11 cellular contexts compared by ENCODE assay signal in genomic region chr22:23752090-23752691, GRCh38. TPM values are rescaled to one million over a fixed set of nuclear protein-coding genes. Genes with fewer than 3 reads are reported as not detected.
A peak's percentile ranks its signal among the peaks of the same experiment; 100 is the strongest.
DNase-seq lines count a peak whose midpoint lies in the region; TF ChIP-seq lines count a peak whose summit lies in the region.
"Had no signal": no experiment of that assay in that cellular context is flagged by ENCODE, and none has a peak within 500 bp of the region (broad histone marks: within the 10 kb centered on the region; RNA-seq: fewer than 3 reads in every experiment).

No MANE protein-coding gene starts in this region.

- no TSS peak for BruUV-seq in OCI-LY7 (replicated peaks; lab: Mats Ljungman, UMichigan)

- no peaks in the 10 kb centered on the region for H4K20me1 ChIP-seq in OCI-LY7 (ENCODE audit: insufficient read depth, low read length)

- peaks cover 0 to 2% (median 0%) of the 10 kb centered on the region in 7 donors for H3K9me3 Mint-ChIP-seq in CD14-positive monocyte

- TF ChIP-seq CTCF in CD14-positive monocyte (IDR thresholded peaks at IDR 0.05) = no peak
- no peak for TF ChIP-seq CTCF in GM13977 (IDR thresholded peaks at IDR 0.05; ENCODE audit: extremely low read depth, insufficient read depth, missing control alignments)
- TF ChIP-seq CTCF in OCI-LY7 (conservative IDR thresholded peaks at IDR 0.05; ENCODE audit: low read length) = peak; percentile 27; the same call in 1 of the 2 replicates

- peak overlapping the region; percentile 46 to 84 for H3K4me3 Mint-ChIP-seq in CD14-positive monocyte

- H2AFZ ChIP-seq in OCI-LY7 (ENCODE audit: low read length) = no peak overlapping the region

- H3K4me3 ChIP-seq in OCI-LY7 (ENCODE audit: low read depth, low read length, poor library complexity, severe bottlenecking) = peak overlapping the region; percentile 78
- H3K4me3 ChIP-seq in iPS-18a (ENCODE audit: low read length) = peak overlapping the region; percentile 90

- CTCF ChIA-PET in OCI-LY7 (lab: Charles Lee; ENCODE audit: unreplicated experiment) = no interaction called here

- peaks cover 11% of the 10 kb centered on the region; the same call in 1 of the 2 replicates for H3K79me2 ChIP-seq in OCI-LY7 (ENCODE audit: insufficient read depth, low read depth, low read length)

- POLR2A ChIA-PET in OCI-LY7 (lab: Charles Lee) = interaction anchor here (0.7 to 2.5 kb wide), 4 partner anchors 11 to 1008 kb away, joined by 3 to 8 read pairs (median 4); partner anchors contain the start of gene SLC2A11

- DNase-seq in CD14-positive monocyte (ENCODE audit: low spot score) = no peak
- DNase-seq in GM13977 (ENCODE audit: low spot score) = peak; percentile 69
- peak; percentile 95 for DNase-seq in OCI-LY7 (ENCODE audit: low spot score)
- DNase-seq in stimulated activated CD4-positive, alpha-beta T cell treated with anti-CD3 and anti-CD28 coated beads, Interleukin-4, amount 100 ng/mL, for 1 hour = no peak
- no peak for DNase-seq in stimulated activated CD8-positive, alpha-beta memory T cell treated with anti-CD3 and anti-CD28 coated beads, Interleukin-4, amount 100 ng/mL, for 48 hours
- DNase-seq in erythroblast (lab: John Stamatoyannopoulos, UW) = no peak
- DNase-seq in NCI-H2029 treated with DMSO at 0.1 percent for 48 hours (lab: John Stamatoyannopoulos, UW) = no peak
- DNase-seq: activated CD4-positive, alpha-beta T cell treated with anti-CD3 and anti-CD28 coated beads for 4 hours had no signal

- H3K9me3 ChIP-seq in OCI-LY7 (ENCODE audit: low read length) (no peaks in the 10 kb centered on the region), iPS-18a (ENCODE audit: control insufficient read depth, low read depth, low read length) (no peaks in the 10 kb centered on the region)

- no peak overlapping the region for H3K9ac ChIP-seq in iPS-18a (ENCODE audit: low read length)

- H3K27me3 Mint-ChIP-seq in CD14-positive monocyte (ENCODE audit: low read depth in 3 of 3) = peaks cover 0 to 3% (median 2%) of the 10 kb centered on the region in 3 donors

- no peaks in the 10 kb centered on the region for H3K36me3 Mint-ChIP-seq in CD14-positive monocyte

- peak overlapping the region; percentile 93 for H3K4me2 ChIP-seq in OCI-LY7 (ENCODE audit: low read length)

- intact Hi-C loops in CD14-positive monocyte (cut with micrococcal nuclease) (no loop called here), OCI-LY7 (cut with micrococcal nuclease; ENCODE audit: unreplicated experiment) (loop anchor here (1.0 to 10.0 kb wide), 4 partner anchors 14 to 817 kb away; no protein-coding TSS in a partner anchor)

- H3K27ac Mint-ChIP-seq in CD14-positive monocyte = peak overlapping the region in 5 of 7 donors; percentile 54 to 80 (median 57)

- H3K4me1 Mint-ChIP-seq in CD14-positive monocyte = peaks cover 23% of the 10 kb centered on the region

- peaks cover 53% of the 10 kb centered on the region for H3K4me1 ChIP-seq in OCI-LY7 (ENCODE audit: insufficient read depth, low read length, poor library complexity, severe bottlenecking)
- H3K4me1 ChIP-seq in iPS-18a (ENCODE audit: control insufficient read depth, low read depth, low read length) = no peaks in the 10 kb centered on the region

- in situ Hi-C loops in GM13977 (cut with MboI; ENCODE audit: low pct_unique_long_range_greater_than_20kb, low sequenced_read_pairs, unreplicated experiment) = no loop called here

- no peak for TF ChIP-seq POLR2A in erythroblast (IDR thresholded peaks at IDR 0.05; ENCODE audit: low read length)

- H3K9me2 ChIP-seq in OCI-LY7 (ENCODE audit: insufficient read depth, low read length) = no peaks in the 10 kb centered on the region

- H3K27ac ChIP-seq in OCI-LY7 (ENCODE audit: low read depth, low read length, poor library complexity, severe bottlenecking) (peak overlapping the region; percentile 95), iPS-18a (ENCODE audit: low read length) (no peak overlapping the region)

- H3K27me3 ChIP-seq in iPS-18a (ENCODE audit: control insufficient read depth, insufficient read depth, low read length) = no peaks in the 10 kb centered on the region

- H3K36me3 ChIP-seq in OCI-LY7 (ENCODE audit: insufficient read depth, low read length) (no peaks in the 10 kb centered on the region; the same call in 1 of the 2 replicates), iPS-18a (ENCODE audit: control insufficient read depth, low read depth, low read length) (no peaks in the 10 kb centered on the region)

RNA-seq across cellular contexts. Expression of gene ZNF70, which starts 1.3 kb away (rescaled TPM):
- under 1 TPM; 0.04 to 0.09 TPM for polyA plus RNA-seq in CD14-positive monocyte
- 5.1 and 6.0 TPM in 2 replicates for total RNA-seq in OCI-LY7 (2014; rRNA removed; shearing (Covaris generic))
- total RNA-seq in OCI-LY7 (2022) = 8.4 and 8.7 TPM in 2 replicates

RNA-seq across cellular contexts. Expression of gene VPREB3, which starts 2.0 kb away (rescaled TPM):
- polyA plus RNA-seq in CD14-positive monocyte = 1 to 10 TPM; 1.0 TPM
- 163 and 241 TPM in 2 replicates for total RNA-seq in OCI-LY7 (2014; rRNA removed; shearing (Covaris generic))
- total RNA-seq in OCI-LY7 (2022) = 312 and 333 TPM in 2 replicates
- total RNA-seq: Daoy had no signal

RNA-seq across cellular contexts. Expression of gene C22orf15, which starts 10.6 kb away (rescaled TPM):
- polyA plus RNA-seq in CD14-positive monocyte = under 1 TPM in 1 of 2 donors, not detected in 1; 0.29 TPM
- 1.0 and 1.7 TPM in 2 replicates for total RNA-seq in OCI-LY7 (2014; rRNA removed; shearing (Covaris generic))
- total RNA-seq in OCI-LY7 (2022) = 0.86 and 1.3 TPM in 2 replicates
- total RNA-seq: Daoy, left lobe of liver had no signal

RNA-seq across cellular contexts. Expression of gene CHCHD10, which starts 15.6 kb away (rescaled TPM):
- 10 to 100 TPM; 15.3 to 26.8 TPM for polyA plus RNA-seq in CD14-positive monocyte
- total RNA-seq in OCI-LY7 (2014; rRNA removed; shearing (Covaris generic)) = 50.8 and 54.6 TPM in 2 replicates
- total RNA-seq in OCI-LY7 (2022) = 191 and 252 TPM in 2 replicates

RNA-seq across cellular contexts. Expression of gene MMP11, which starts 20.5 kb away (rescaled TPM):
- polyA plus RNA-seq in CD14-positive monocyte = not detected
- 10.0 and 12.9 TPM in 2 replicates for total RNA-seq in OCI-LY7 (2014; rRNA removed; shearing (Covaris generic))
- 6.3 and 9.2 TPM in 2 replicates for total RNA-seq in OCI-LY7 (2022)

Comparison
In these comparisons a context has a peak if more than half of its experiments do, and no peak if none do; other contexts are left out.
1. DNase-seq: peak in GM13977 (single experiment) and OCI-LY7 (single experiment); none in CD14-positive monocyte (single experiment), stimulated activated CD4-positive, alpha-beta T cell treated with anti-CD3 and anti-CD28 coated beads, Interleukin-4, amount 100 ng/mL, for 1 hour (single experiment), stimulated activated CD8-positive, alpha-beta memory T cell treated with anti-CD3 and anti-CD28 coated beads, Interleukin-4, amount 100 ng/mL, for 48 hours (single experiment), erythroblast (0 of 2) and NCI-H2029 treated with DMSO at 0.1 percent for 48 hours (single experiment).